1 cellular context compared by ENCODE assay signal in the genomic region with DNA sequence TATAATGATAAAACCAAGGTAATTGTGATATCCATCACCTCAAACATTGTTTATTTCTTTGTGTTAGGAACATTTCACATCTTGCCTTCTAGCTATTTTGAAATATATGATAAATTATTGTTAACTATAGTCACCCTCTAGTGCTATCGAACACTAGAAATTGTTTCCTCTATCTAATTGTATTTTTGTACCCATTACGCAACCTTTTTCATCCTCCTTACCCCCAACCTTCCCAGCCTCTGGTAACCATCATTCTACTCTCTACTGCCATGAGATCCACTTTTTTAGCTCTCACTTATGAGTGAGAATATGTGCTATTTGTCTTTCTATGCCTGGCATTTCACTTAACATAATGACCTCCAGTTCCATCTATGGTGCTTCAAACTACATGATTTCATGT.
TF ChIP-seq lines count a peak whose summit lies in the region.

No MANE protein-coding gene starts in this region.

TF ChIP-seq in neural cell, 6 proteins besides CTCF, POLR2A, EP300 and RAD21 (continued from another document):
- no peak for TF ChIP-seq TAF1 (IDR thresholded peaks at IDR 0.05; ENCODE audit: low read depth)
- TF ChIP-seq POLR2AphosphoS5 (IDR thresholded peaks at IDR 0.05), result no peak
- no peak for TF ChIP-seq REST (IDR thresholded peaks at IDR 0.05; ENCODE audit: borderline replicate concordance)
- TF ChIP-seq MXI1 (conservative IDR thresholded peaks at IDR 0.05; ENCODE audit: poor library complexity, severe bottlenecking), result no peak
